8 cellular contexts compared by ENCODE assay signal in the genomic region with DNA sequence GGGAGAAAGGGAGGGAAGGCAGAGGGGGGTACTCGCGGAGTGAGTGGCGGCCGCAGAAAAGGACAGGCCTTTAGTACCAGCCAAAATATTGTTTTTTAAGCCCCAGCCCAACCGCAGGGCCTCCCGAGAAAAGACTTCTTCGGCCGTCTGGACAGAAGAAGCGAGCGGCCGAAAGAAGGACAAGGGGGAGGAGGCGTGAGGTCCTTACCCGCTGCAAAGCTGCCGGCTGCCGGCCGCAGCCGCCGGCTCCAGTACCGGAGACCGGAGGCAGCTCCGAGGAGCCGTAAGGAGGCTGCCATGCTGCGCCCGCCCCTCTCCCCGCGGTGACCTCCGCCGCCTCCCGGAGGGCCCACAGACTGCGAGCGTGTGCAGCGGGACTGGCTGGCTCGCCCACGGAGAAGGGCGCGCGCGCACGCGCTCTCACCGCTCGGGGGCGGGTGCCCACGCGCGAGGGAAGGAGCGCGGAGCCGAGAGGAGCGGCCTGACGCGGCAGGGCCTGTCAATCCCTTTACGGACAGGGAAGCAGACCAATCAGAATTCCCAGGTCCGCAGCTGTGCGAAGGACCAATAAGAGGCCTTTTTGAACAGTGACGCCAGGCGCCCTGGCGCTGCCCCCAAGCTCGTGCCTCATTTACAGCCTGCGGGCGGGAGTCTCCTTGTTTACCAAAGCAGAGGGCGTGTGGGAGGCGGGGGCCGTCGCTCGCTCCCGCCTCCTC. TPM values are rescaled to one million over a fixed set of nuclear protein-coding genes. Genes with fewer than 3 reads are reported as not detected.
A peak's percentile ranks its signal among the peaks of the same experiment; 100 is the strongest.
DNase-seq lines count a peak whose midpoint lies in the region; ATAC-seq, FAIRE-seq and TF ChIP-seq lines count a peak whose summit lies in the region.

TSS of gene HIBADH (minus strand) at position 394 of the 716 bp plus-strand sequence. CDS start at position 299, 95 bp downstream.

- peak within 1 kb of the TSS; percentile 87 to 95 (median 94) for H3K27ac Mint-ChIP-seq in CD4-positive, CD25-positive, alpha-beta regulatory T cell
- peak within 1 kb of the TSS; percentile 76 for H3K27ac Mint-ChIP-seq in activated CD4-positive, alpha-beta memory T cell treated with anti-CD3 and anti-CD28 coated beads for 36 hours

- H3K4me3 Mint-ChIP-seq in CD4-positive, CD25-positive, alpha-beta regulatory T cell: peak within 1 kb of the TSS; percentile 83 to 94 (median 90)
- peak within 1 kb of the TSS; percentile 76 for H3K4me3 Mint-ChIP-seq in activated CD4-positive, alpha-beta memory T cell treated with anti-CD3 and anti-CD28 coated beads for 36 hours

- peak; percentile 93 for FAIRE-seq in HepG2 (lab: Jason Lieb, UNC)

- ATAC-seq in CD4-positive, CD25-positive, alpha-beta regulatory T cell (ENCODE audit: low read depth in 2 of 2): peak; percentile 98
- ATAC-seq in GM19438 (IDR thresholded peaks at IDR 0.05; ENCODE audit: low read depth, unreplicated experiment) (peak; percentile 99), HG03575 (IDR thresholded peaks at IDR 0.05; ENCODE audit: extremely low read depth, insufficient number of reproducible peaks, low FRiP score, unreplicated experiment) (peak; percentile 98), HepG2 (peak; percentile 97)

- H3K36me3 Mint-ChIP-seq in CD4-positive, CD25-positive, alpha-beta regulatory T cell: no peaks in the 10 kb centered on the region
- H3K36me3 Mint-ChIP-seq in activated CD4-positive, alpha-beta memory T cell treated with anti-CD3 and anti-CD28 coated beads for 36 hours: no peaks in the 10 kb centered on the region

- H4K20me1 ChIP-seq in HepG2 (ENCODE audit: insufficient read depth, low read length): no peaks in the 10 kb centered on the region

- H3K9ac ChIP-seq in HepG2 (ENCODE audit: insufficient read depth, low read depth, low read length): peak within 1 kb of the TSS; percentile 91

- H3K4me2 ChIP-seq in HepG2 (ENCODE audit: low read depth, low read length): peak within 1 kb of the TSS; percentile 81

- H3K36me3 ChIP-seq in CD4-positive, CD25-positive, alpha-beta regulatory T cell (ENCODE audit: control insufficient read depth, insufficient read depth, low read length): no peaks in the 10 kb centered on the region
- no peaks in the 10 kb centered on the region for H3K36me3 ChIP-seq in HepG2 (replicated peaks in 1 of 2; ENCODE audit: control insufficient read depth in 1 of 2, insufficient read depth in 2 of 2, low read length in 2 of 2)

- CTCF ChIA-PET in activated CD4-positive, alpha-beta memory T cell treated with anti-CD3 and anti-CD28 coated beads for 36 hours (lab: Charles Lee): interaction anchor here (0.6 to 1.6 kb wide), 7 partner anchors 19 to 453 kb away, joined by 3 to 5 read pairs (median 3); no protein-coding TSS in a partner anchor
- CTCF ChIA-PET in HepG2 (lab: Yijun Ruan, JAX; ENCODE audit: low intra/inter-chr PET ratio, low total read pairs): interaction anchor here (1.1 kb wide), 1 partner anchor 122 kb away, joined by 4 read pairs; no protein-coding TSS in a partner anchor

- peaks cover 22% of the 10 kb centered on the region for H3K79me2 ChIP-seq in HepG2 (ENCODE audit: insufficient read depth, low read length)

- intact Hi-C loops in activated CD4-positive, alpha-beta memory T cell treated with anti-CD3 and anti-CD28 coated beads for 36 hours (cut with micrococcal nuclease): loop anchor here (1.0 to 2.0 kb wide), 5 partner anchors 78 to 1800 kb away; partner anchors contain the start of gene TAX1BP1
- intact Hi-C loops in HepG2 (cut with micrococcal nuclease; ENCODE audit: unreplicated experiment): loop anchor here (1.0 kb wide), 1 partner anchor 78 kb away; the partner anchor contains the start of gene TAX1BP1

- H3K4me1 Mint-ChIP-seq in CD4-positive, CD25-positive, alpha-beta regulatory T cell: peaks cover 8 to 31% (median 13%) of the 10 kb centered on the region in 4 donors
- peaks cover 14% of the 10 kb centered on the region for H3K4me1 Mint-ChIP-seq in activated CD4-positive, alpha-beta memory T cell treated with anti-CD3 and anti-CD28 coated beads for 36 hours (ENCODE audit: low read depth)

- H3K4me3 ChIP-seq in CD4-positive, CD25-positive, alpha-beta regulatory T cell (ENCODE audit: low read depth, low read length): peak within 1 kb of the TSS; percentile 83
- H3K4me3 ChIP-seq in HepG2 (replicated peaks in 1 of 3; ENCODE audit: insufficient read depth in 1 of 3, low read depth in 2 of 3, low read length in 3 of 3): peak within 1 kb of the TSS; percentile 83 to 100 (median 87)

- TF ChIP-seq CTCF in HepG2 (CRISPR knock-in tag; IDR thresholded peaks at IDR 0.05): peak; percentile 53

- peaks cover 14% of the 10 kb centered on the region for H3K27me3 Mint-ChIP-seq in CD4-positive, CD25-positive, alpha-beta regulatory T cell
- no peaks in the 10 kb centered on the region for H3K27me3 Mint-ChIP-seq in activated CD4-positive, alpha-beta memory T cell treated with anti-CD3 and anti-CD28 coated beads for 36 hours

- no peaks in the 10 kb centered on the region for H3K27me3 ChIP-seq in CD4-positive, CD25-positive, alpha-beta regulatory T cell (ENCODE audit: control insufficient read depth, insufficient read depth, low read length)
- H3K27me3 ChIP-seq in HepG2 (ENCODE audit: control insufficient read depth in 1 of 2, insufficient read depth in 2 of 2, low read length in 2 of 2): no peaks in the 10 kb centered on the region; a peak in 1 of 5 replicates

- H2AFZ ChIP-seq in HepG2 (ENCODE audit: low read length): peak within 1 kb of the TSS; percentile 97

- BruUV-seq in HepG2 (replicated peaks; lab: Mats Ljungman, UMichigan): no TSS peak

- no peak for TF ChIP-seq EP300 in HepG2 (IDR thresholded peaks at IDR 0.05; ENCODE audit: low read depth in 2 of 2, low read length in 2 of 2)
- peak; percentile 43; the same call in 1 of the 2 replicates for TF ChIP-seq EP300 in HepG2 (CRISPR knock-in tag; IDR thresholded peaks at IDR 0.05; ENCODE audit: borderline replicate concordance)

- H3K9me3 ChIP-seq in CD4-positive, CD25-positive, alpha-beta regulatory T cell (ENCODE audit: control insufficient read depth in 2 of 2, low read length in 2 of 2): no peaks in the 10 kb centered on the region
- H3K9me3 ChIP-seq in HepG2 (ENCODE audit: low read length): no peaks in the 10 kb centered on the region

- peak; percentile 74 to 78; a peak in 3 of 4 replicates for TF ChIP-seq POLR2A in HepG2 (IDR thresholded peaks at IDR 0.05; ENCODE audit: insufficient read depth in 1 of 2, low read depth in 2 of 2, low read length in 2 of 2)

- no peaks in the 10 kb centered on the region for H3K9me3 Mint-ChIP-seq in CD4-positive, CD25-positive, alpha-beta regulatory T cell
- H3K9me3 Mint-ChIP-seq in activated CD4-positive, alpha-beta memory T cell treated with anti-CD3 and anti-CD28 coated beads for 36 hours: no peaks in the 10 kb centered on the region

- H3K27ac ChIP-seq in CD4-positive, CD25-positive, alpha-beta regulatory T cell (ENCODE audit: insufficient read depth, low read length, poor library complexity, severe bottlenecking): peak within 1 kb of the TSS; percentile 77
- H3K27ac ChIP-seq in HepG2 (ENCODE audit: extremely low read length, insufficient read depth, low read length): peak within 1 kb of the TSS; percentile 91

- 3% methylated on average over 12 of the region's 67 CpGs for WGBS in HepG2 (ENCODE audit: low lambda C conversion rate)

- H3K4me1 ChIP-seq in CD4-positive, CD25-positive, alpha-beta regulatory T cell (ENCODE audit: control insufficient read depth, insufficient read depth, low read length, poor library complexity, severe bottlenecking): peaks cover 13% of the 10 kb centered on the region
- H3K4me1 ChIP-seq in HepG2 (ENCODE audit: insufficient read depth, low read length): peaks cover 33% of the 10 kb centered on the region

- peak; percentile 94 to 99 (median 96) for DNase-seq in CD4-positive, CD25-positive, alpha-beta regulatory T cell
- DNase-seq in NCI-H82 treated with DMSO at 0.1 percent for 48 hours (lab: John Stamatoyannopoulos, UW; ENCODE audit: unreplicated experiment) (peak; percentile 98), dermis microvascular lymphatic vessel endothelial cell (ENCODE audit: low read depth in 2 of 2) (peak; percentile 99 to 100), HepG2 (ENCODE audit: low spot score) (peak; percentile 98)
- DNase-seq in activated CD4-positive, alpha-beta memory T cell treated with anti-CD3 and anti-CD28 coated beads for 36 hours: peak; percentile 96
- peak; percentile 93 for DNase-seq in stimulated activated CD4-positive, alpha-beta T cell treated with anti-CD3 and anti-CD28 coated beads, Interleukin-4, amount 100 ng/mL, for 1 hour

- in situ Hi-C loops in HepG2 (cut with HindIII; ENCODE audit: extremely low pct_ligation_motif_present, low pct_unique_long_range_greater_than_20kb): no loop called here

- POLR2A ChIA-PET in activated CD4-positive, alpha-beta memory T cell treated with anti-CD3 and anti-CD28 coated beads for 36 hours (lab: Charles Lee): interaction anchor here (1.3 to 1.9 kb wide), 2 partner anchors 56 to 77 kb away, joined by 3 to 29 read pairs; partner anchors contain the start of gene TAX1BP1
- POLR2A ChIA-PET in HepG2 (lab: Yijun Ruan, JAX): interaction anchor here (0.6 to 3.2 kb wide), 19 partner anchors 8 to 136 kb away, joined by 3 to 58 read pairs (median 5); partner anchors contain the start of gene TAX1BP1

- TF ChIP-seq RAD21 in HepG2 (CRISPR knock-in tag; IDR thresholded peaks at IDR 0.05): no peak; the same call in 1 of the 2 replicates

RNA-seq across cellular contexts. Expression of gene HIBADH, which starts in this region (rescaled TPM):
- 6.1 TPM for total RNA-seq in CD4-positive, CD25-positive, alpha-beta regulatory T cell
- 10 to 100 TPM; 24.8 to 33.0 (median 28.4) TPM for polyA plus RNA-seq in CD4-positive, CD25-positive, alpha-beta regulatory T cell
- 10 to 100 TPM; 21.9 to 22.6 TPM for total RNA-seq in activated CD4-positive, alpha-beta memory T cell treated with anti-CD3 and anti-CD28 coated beads for 36 hours
- total RNA-seq in dermis microvascular lymphatic vessel endothelial cell: 23.5 and 24.4 TPM in 2 replicates
- total RNA-seq in HepG2 (2016; rRNA removed; fragmentation: Illumina TruSeq; extraction: Trizol): 59.5 and 75.2 TPM in 2 replicates
- 18.4 and 19.7 TPM in 2 replicates for total RNA-seq in HepG2 (2016; cell fraction: cytosol; rRNA removed; fragmentation: Illumina TruSeq; extraction: Trizol; ENCODE audit: low read depth)
- 58.9 and 80.7 TPM in 2 replicates for total RNA-seq in HepG2 (2016; cell fraction: insoluble cytoplasmic fraction; rRNA removed; fragmentation: Illumina TruSeq; extraction: Trizol)
- 28.1 and 29.5 TPM in 2 replicates for total RNA-seq in HepG2 (2016; cell fraction: membrane; rRNA removed; fragmentation: Illumina TruSeq; extraction: Trizol)
- 35.3 and 35.9 TPM in 2 replicates for total RNA-seq in HepG2 (2016; cell fraction: nucleus; rRNA removed; fragmentation: Illumina TruSeq; extraction: Trizol)
- 38.3 and 49.9 TPM in 2 replicates for polyA plus RNA-seq in HepG2 (2011; rRNA removed)
- polyA plus RNA-seq in HepG2 (2011; cell fraction: cytosol; rRNA removed): 33.7 and 40.2 TPM in 2 replicates
- polyA plus RNA-seq in HepG2 (2011; cell fraction: nucleus; rRNA removed): 11.1 and 14.5 TPM in 2 replicates
- 25.4 and 35.3 TPM in 2 replicates for polyA plus RNA-seq in HepG2 (2012)
- polyA plus RNA-seq in HepG2 (2016; cell fraction: cytosol; fragmentation: Illumina TruSeq; extraction: Trizol; ENCODE audit: low read depth): 9.2 and 10.5 TPM in 2 replicates
- 92.1 and 102 TPM in 2 replicates for polyA plus RNA-seq in HepG2 (2016; cell fraction: insoluble cytoplasmic fraction; fragmentation: Illumina TruSeq; extraction: Trizol; ENCODE audit: low read depth)
- polyA plus RNA-seq in HepG2 (2016; cell fraction: membrane; fragmentation: Illumina TruSeq; extraction: Trizol; ENCODE audit: low read depth): 20.4 and 23.5 TPM in 2 replicates
- polyA plus RNA-seq in HepG2 (2016; cell fraction: nucleus; fragmentation: Illumina TruSeq; extraction: Trizol; ENCODE audit: insufficient read depth, low read depth): 41.6 and 44.3 TPM in 2 replicates
- polyA minus RNA-seq in HepG2 (2011; rRNA and poly(A)+ RNA removed; ENCODE audit: low replicate concordance): 16.6 and 21.9 TPM in 2 replicates
- 15.9 and 16.9 TPM in 2 replicates for polyA minus RNA-seq in HepG2 (2011; cell fraction: cytosol; rRNA and poly(A)+ RNA removed)
- 23.2 and 25.1 TPM in 2 replicates for polyA minus RNA-seq in HepG2 (2011; cell fraction: nucleus; rRNA and poly(A)+ RNA removed)

Comparison
In these comparisons a context has a peak if more than half of its experiments do, and no peak if none do; other contexts are left out.
1. Peak in every context shown above with its lines: DNase-seq, ATAC-seq, H3K4me3 ChIP-seq and H3K27ac ChIP-seq.